8 cellular contexts compared by ENCODE assay signal in genomic region chr2:148653437-148653836, GRCh38. TPM values are rescaled to one million over a fixed set of nuclear protein-coding genes. Genes with fewer than 3 reads are reported as not detected.
DNase-seq lines count a peak whose midpoint lies in the region; ATAC-seq and TF ChIP-seq lines count a peak whose summit lies in the region.

No MANE protein-coding gene starts in this region.

- no peak for TF ChIP-seq CTCF in left ventricle myocardium inferior (IDR thresholded peaks at IDR 0.05; ENCODE audit: borderline replicate concordance)
- TF ChIP-seq CTCF in OCI-LY3 (IDR thresholded peaks at IDR 0.05; ENCODE audit: low read depth, low read length), result no peak
- no peak for TF ChIP-seq CTCF in ascending aorta (IDR thresholded peaks at IDR 0.05)
- no peak for TF ChIP-seq CTCF in tibial artery (IDR thresholded peaks at IDR 0.05)

- H3K4me1 ChIP-seq in left ventricle myocardium inferior (peaks cover 95% of the 10 kb centered on the region), OCI-LY3 (ENCODE audit: low read length) (peaks cover 30% of the 10 kb centered on the region), ascending aorta (peaks cover 0 to 20% of the 10 kb centered on the region in 2 donors), tibial artery (peaks cover 0 to 88% (median 26%) of the 10 kb centered on the region in 4 donors)

- no peak overlapping the region for H2AFZ ChIP-seq in OCI-LY3 (ENCODE audit: low read depth, low read length)

- DNase-seq in Right ventricle myocardium inferior (ENCODE audit: missing footprints) (no peak), left ventricle myocardium inferior (no peak), ascending aorta (ENCODE audit: low spot score in 2 of 2) (no peak), tibial artery (no peak)
- DNase-seq in stimulated activated naive CD8-positive, alpha-beta T cell treated with anti-CD3 and anti-CD28 coated beads, Interleukin-15, Interleukin-2, amounts not matched to agents 100 U/mL and 50 U/mL, for 24 hours, result no peak
- DNase-seq in effector CD4-positive, alpha-beta T cell, result no peak

- H3K36me3 ChIP-seq in left ventricle myocardium inferior, result no peaks in the 10 kb centered on the region
- H3K36me3 ChIP-seq in OCI-LY3 (replicated peaks; ENCODE audit: low read depth, low read length), result no peaks in the 10 kb centered on the region
- no peaks in the 10 kb centered on the region for H3K36me3 ChIP-seq in ascending aorta
- H3K36me3 ChIP-seq in tibial artery, result no peaks in the 10 kb centered on the region

- ATAC-seq in Right ventricle myocardium inferior (peak; percentile 16), HG02798 (IDR thresholded peaks at IDR 0.05; ENCODE audit: poor library complexity, unreplicated experiment) (peak; percentile 89)
- peak; percentile 42 for ATAC-seq in stimulated activated naive CD8-positive, alpha-beta T cell treated with anti-CD3 and anti-CD28 coated beads, Interleukin-15, Interleukin-2, amounts not matched to agents 100 U/mL and 50 U/mL, for 24 hours

- H3K4me3 ChIP-seq in left ventricle myocardium inferior, result no peak overlapping the region
- H3K4me3 ChIP-seq in OCI-LY3 (ENCODE audit: low read length), result peak overlapping the region; percentile 52
- no peak overlapping the region for H3K4me3 ChIP-seq in ascending aorta
- H3K4me3 ChIP-seq in tibial artery, result no peak overlapping the region

- H3K9me3 ChIP-seq in left ventricle myocardium inferior (replicated peaks), result no peaks in the 10 kb centered on the region
- no peaks in the 10 kb centered on the region for H3K9me3 ChIP-seq in OCI-LY3 (ENCODE audit: insufficient read depth, low read length)
- H3K9me3 ChIP-seq in ascending aorta, result no peaks in the 10 kb centered on the region
- H3K9me3 ChIP-seq in tibial artery, result no peaks in the 10 kb centered on the region

- peak overlapping the region; percentile 81 for H3K4me2 ChIP-seq in OCI-LY3 (ENCODE audit: low read length)

- H3K27me3 ChIP-seq in left ventricle myocardium inferior (ENCODE audit: low read depth) (no peaks in the 10 kb centered on the region), OCI-LY3 (ENCODE audit: low read depth, low read length) (no peaks in the 10 kb centered on the region), ascending aorta (no peaks in the 10 kb centered on the region), tibial artery (no peaks in the 10 kb centered on the region)

- peaks cover 100% of the 10 kb centered on the region for H3K79me2 ChIP-seq in OCI-LY3 (ENCODE audit: low read length)

- intact Hi-C loops in Right ventricle myocardium inferior (cut with DNase I), result no loop called here
- intact Hi-C loops in left ventricle myocardium inferior (cut with micrococcal nuclease), result no loop called here
- intact Hi-C loops in ascending aorta (cut with DNase I), result no loop called here
- intact Hi-C loops in tibial artery (cut with DNase I; ENCODE audit: low total_unique reads), result no loop called here

- peaks cover 97% of the 10 kb centered on the region for H4K20me1 ChIP-seq in OCI-LY3 (ENCODE audit: insufficient read depth, low read length)

- no peak overlapping the region for H3K27ac ChIP-seq in left ventricle myocardium inferior (replicated peaks)
- H3K27ac ChIP-seq in OCI-LY3 (ENCODE audit: low read length), result peak overlapping the region; percentile 37; the same call in 1 of the 2 replicates
- no peak overlapping the region for H3K27ac ChIP-seq in ascending aorta
- no peak overlapping the region for H3K27ac ChIP-seq in tibial artery

- no peak overlapping the region for H3K9ac ChIP-seq in OCI-LY3 (ENCODE audit: low read length)

RNA-seq across cellular contexts. Expression of gene EPC2, which starts 8.9 kb away (rescaled TPM):
- total RNA-seq in Right ventricle myocardium inferior (18.6 TPM), left ventricle myocardium inferior (22.0 TPM), ascending aorta (6.5 TPM)

Comparison
In these comparisons a context has a peak if more than half of its experiments do, and no peak if none do; other contexts are left out.
1. ATAC-seq: peak in every context shown above with its lines; median percentile 89 in HG02798; 42 in stimulated activated naive CD8-positive, alpha-beta T cell treated with anti-CD3 and anti-CD28 coated beads, Interleukin-15, Interleukin-2, amounts not matched to agents 100 U/mL and 50 U/mL, for 24 hours; 16 in Right ventricle myocardium inferior.